ENCODE assay signal across 1 cellular context in genomic region chr11:30741039-30741550, GRCh38.
TF ChIP-seq lines count a peak whose summit lies in the region.

No MANE protein-coding gene starts in this region.

TF ChIP-seq in HepG2, 621 proteins besides CTCF, POLR2A, EP300 and RAD21 (continued from another document):
- TF ChIP-seq, protein P1, sequence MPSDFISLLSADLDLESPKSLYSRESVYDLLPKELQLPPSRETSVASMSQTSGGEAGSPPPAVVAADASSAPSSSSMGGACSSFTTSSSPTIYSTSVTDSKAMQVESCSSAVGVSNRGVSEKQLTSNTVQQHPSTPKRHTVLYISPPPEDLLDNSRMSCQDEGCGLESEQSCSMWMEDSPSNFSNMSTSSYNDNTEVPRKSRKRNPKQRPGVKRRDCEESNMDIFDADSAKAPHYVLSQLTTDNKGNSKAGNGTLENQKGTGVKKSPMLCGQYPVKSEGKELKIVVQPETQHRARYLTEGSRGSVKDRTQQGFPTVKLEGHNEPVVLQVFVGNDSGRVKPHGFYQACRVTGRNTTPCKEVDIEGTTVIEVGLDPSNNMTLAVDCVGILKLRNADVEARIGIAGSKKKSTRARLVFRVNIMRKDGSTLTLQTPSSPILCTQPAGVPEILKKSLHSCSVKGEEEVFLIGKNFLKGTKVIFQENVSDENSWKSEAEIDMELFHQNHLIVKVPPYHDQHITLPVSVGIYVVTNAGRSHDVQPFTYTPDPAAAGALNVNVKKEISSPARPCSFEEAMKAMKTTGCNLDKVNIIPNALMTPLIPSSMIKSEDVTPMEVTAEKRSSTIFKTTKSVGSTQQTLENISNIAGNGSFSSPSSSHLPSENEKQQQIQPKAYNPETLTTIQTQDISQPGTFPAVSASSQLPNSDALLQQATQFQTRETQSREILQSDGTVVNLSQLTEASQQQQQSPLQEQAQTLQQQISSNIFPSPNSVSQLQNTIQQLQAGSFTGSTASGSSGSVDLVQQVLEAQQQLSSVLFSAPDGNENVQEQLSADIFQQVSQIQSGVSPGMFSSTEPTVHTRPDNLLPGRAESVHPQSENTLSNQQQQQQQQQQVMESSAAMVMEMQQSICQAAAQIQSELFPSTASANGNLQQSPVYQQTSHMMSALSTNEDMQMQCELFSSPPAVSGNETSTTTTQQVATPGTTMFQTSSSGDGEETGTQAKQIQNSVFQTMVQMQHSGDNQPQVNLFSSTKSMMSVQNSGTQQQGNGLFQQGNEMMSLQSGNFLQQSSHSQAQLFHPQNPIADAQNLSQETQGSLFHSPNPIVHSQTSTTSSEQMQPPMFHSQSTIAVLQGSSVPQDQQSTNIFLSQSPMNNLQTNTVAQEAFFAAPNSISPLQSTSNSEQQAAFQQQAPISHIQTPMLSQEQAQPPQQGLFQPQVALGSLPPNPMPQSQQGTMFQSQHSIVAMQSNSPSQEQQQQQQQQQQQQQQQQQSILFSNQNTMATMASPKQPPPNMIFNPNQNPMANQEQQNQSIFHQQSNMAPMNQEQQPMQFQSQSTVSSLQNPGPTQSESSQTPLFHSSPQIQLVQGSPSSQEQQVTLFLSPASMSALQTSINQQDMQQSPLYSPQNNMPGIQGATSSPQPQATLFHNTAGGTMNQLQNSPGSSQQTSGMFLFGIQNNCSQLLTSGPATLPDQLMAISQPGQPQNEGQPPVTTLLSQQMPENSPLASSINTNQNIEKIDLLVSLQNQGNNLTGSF (CRISPR knock-in tag; IDR thresholded peaks at IDR 0.05), result no peak
- no peak for TF ChIP-seq SP4 (CRISPR knock-in tag; IDR thresholded peaks at IDR 0.05)
- TF ChIP-seq SIN3A (IDR thresholded peaks at IDR 0.05; ENCODE audit: borderline replicate concordance, low read depth, low read length), result no peak
- TF ChIP-seq RELA (CRISPR knock-in tag; IDR thresholded peaks at IDR 0.05), result no peak
- no peak for TF ChIP-seq WIZ (CRISPR knock-in tag; IDR thresholded peaks at IDR 0.05)
